In genomic region chr1:225974454-225974853, GRCh38 we compare ENCODE assay signal across 24 cellular contexts. TPM values are rescaled to one million over a fixed set of nuclear protein-coding genes. Genes with fewer than 3 reads are reported as not detected.
"Had no signal": no experiment of that assay in that cellular context is flagged by ENCODE, and none has a peak within 500 bp of the region (broad histone marks: within the 10 kb centered on the region; RNA-seq: fewer than 3 reads in every experiment).

No MANE protein-coding gene starts in this region.

- H2AFZ ChIP-seq: parathyroid adenoma had no signal

- H3K79me2 ChIP-seq: parathyroid adenoma had no signal

- FAIRE-seq: urothelium cell line had no signal

- H3K4me3 ChIP-seq: heart right ventricle, tibial nerve had no signal

- DNase-seq: activated CD4-positive, alpha-beta T cell treated with anti-CD3 and anti-CD28 coated beads, Interleukin-2, amount 10 ng/mL, durations not matched to agents 7 days and 5 days; activated CD4-positive, CD25-positive, alpha-beta regulatory T cell treated with anti-CD3 and anti-CD28 coated beads, Interleukin-2, amount 50 U/mL, for 72 hours; activated CD8-positive, alpha-beta T cell treated with anti-CD3 and anti-CD28 coated beads for 36 hours; activated naive CD8-positive, alpha-beta T cell treated with anti-CD3 and anti-CD28 coated beads, Interleukin-2, amount 50 U/mL, for 24 hours; activated T-cell treated with anti-CD3 and anti-CD28 coated beads, Interleukin-2, amount 50 U/mL, for 1 hour; amygdala; central memory CD4-positive, alpha-beta T cell; foreskin keratinocyte; heart right ventricle; naive thymus-derived CD8-positive, alpha-beta T cell; nucleus accumbens; right cardiac atrium; stimulated activated CD4-positive, alpha-beta T cell treated with anti-CD3 and anti-CD28 coated beads, Interleukin-2, amount 100 ng/mL, for 48 hours; stimulated activated naive CD4-positive, alpha-beta T cell treated with Interleukin-2 at 50 U/mL for 16 hours had no signal

- H3K27me3 ChIP-seq: foreskin keratinocyte, heart right ventricle, tibial nerve had no signal

- H3K36me3 ChIP-seq: WERI-Rb-1 had no signal

- H3K9me3 ChIP-seq: heart right ventricle, tibial nerve had no signal

- H3K9ac ChIP-seq: parathyroid adenoma had no signal

- H3K4me1 ChIP-seq: foreskin keratinocyte, parathyroid adenoma had no signal

- H3K27ac ChIP-seq: foreskin keratinocyte, heart right ventricle, parathyroid adenoma, tibial nerve had no signal

RNA-seq across cellular contexts. Expression of gene LEFTY2, which starts 33.4 kb away (rescaled TPM):
- total RNA-seq: activated CD4-positive, alpha-beta T cell treated with anti-CD3 and anti-CD28 coated beads, Interleukin-2, amount 10 ng/mL, durations not matched to agents 7 days and 5 days; activated CD8-positive, alpha-beta T cell treated with anti-CD3 and anti-CD28 coated beads for 36 hours; activated T-helper 1 cell treated with anti-CD3 and anti-CD28 coated beads, Interleukin-12 subunit alpha, Interleukin-12 subunit beta, Interleukin-2, Interleukin-4 antibody, amounts not matched to agents 30 ng/mL and 10 ng/mL and 1 ng/mL, durations not matched to agents 14 hours and 24 hours and 36 hours; esophagus mucosa; foreskin keratinocyte; glomerular endothelial cell; kidney epithelial cell; naive thymus-derived CD8-positive, alpha-beta T cell; neural crest cell; T-helper 1 cell treated with Interleukin-12 subunit alpha and Interleukin-12 subunit beta and Interleukin-4 antibody, amounts not matched to agents 30 ng/mL and 1 ng/mL, for 36 hours; tibial nerve had no signal
- polyA plus RNA-seq: foreskin keratinocyte had no signal
